Comparison of ENCODE assay signal across 8 cellular contexts in genomic region chr19:1941146-1942077, GRCh38. TPM values are rescaled to one million over a fixed set of nuclear protein-coding genes. Genes with fewer than 3 reads are reported as not detected.
A peak's percentile ranks its signal among the peaks of the same experiment; 100 is the strongest.
DNase-seq lines count a peak whose midpoint lies in the region; ATAC-seq and TF ChIP-seq lines count a peak whose summit lies in the region.

Gene CSNK1G2, plus strand, starts transcription at chr19:1941172. Its CDS starts 28,601 bp downstream, at chr19:1969773.

- H3K9me3 ChIP-seq in heart left ventricle = no peaks in the 10 kb centered on the region

- H3K27me3 Mint-ChIP-seq in activated T-cell treated with anti-CD3 and anti-CD28 coated beads, Interleukin-2, amount 50 U/mL, for 72 hours (ENCODE audit: low read depth) = no peaks in the 10 kb centered on the region

- intact Hi-C loops in heart left ventricle (cut with DNase I) = no loop called here

- no peaks in the 10 kb centered on the region for H3K27me3 ChIP-seq in heart left ventricle

- H3K9me3 Mint-ChIP-seq in activated T-cell treated with anti-CD3 and anti-CD28 coated beads, Interleukin-2, amount 50 U/mL, for 72 hours = no peaks in the 10 kb centered on the region

- peaks cover 31% of the 10 kb centered on the region for H3K4me1 Mint-ChIP-seq in activated T-cell treated with anti-CD3 and anti-CD28 coated beads, Interleukin-2, amount 50 U/mL, for 72 hours (ENCODE audit: low read depth)

- ATAC-seq in HG03342 (IDR thresholded peaks at IDR 0.05; ENCODE audit: unreplicated experiment) (peak; percentile 60), heart left ventricle (peak in 1 of 4 donors; percentile 1), HG03139 (IDR thresholded peaks at IDR 0.05; ENCODE audit: unreplicated experiment) (no peak)
- ATAC-seq in activated T-cell treated with anti-CD3 and anti-CD28 coated beads, Interleukin-2, amount 50 U/mL, for 72 hours (replicated peaks in 1 of 2) = peak; percentile 62 to 67

- H3K27ac Mint-ChIP-seq in activated T-cell treated with anti-CD3 and anti-CD28 coated beads, Interleukin-2, amount 50 U/mL, for 72 hours = peak within 1 kb of the TSS; percentile 85

- no peak for TF ChIP-seq POLR2A in heart left ventricle (IDR thresholded peaks at IDR 0.05)

- H3K27ac ChIP-seq in heart left ventricle = peak within 1 kb of the TSS; percentile 96 to 100 (median 99)

- 0 to 1% (median 1%) methylated on average over 9 to 97 of the region's 97 CpGs for WGBS in heart left ventricle, 4 donors

- DNase-seq in activated T-cell treated with anti-CD3 and anti-CD28 coated beads, Interleukin-2, amount 50 U/mL, for 72 hours = peak in 1 of 2 donors; percentile 8
- DNase-seq in heart left ventricle (peak in 1 of 5 donors; percentile 43), retinal pigment epithelial cell (ENCODE audit: low read depth) (no peak), NCI-H2029 (lab: John Stamatoyannopoulos, UW) (no peak), AG08396 (ENCODE audit: low spot score) (no peak)

- no peaks in the 10 kb centered on the region for H3K36me3 ChIP-seq in heart left ventricle

- H3K4me3 ChIP-seq in heart left ventricle (peak within 1 kb of the TSS; percentile 33 to 96 (median 82)), retinal pigment epithelial cell (ENCODE audit: low read length) (peak within 1 kb of the TSS; percentile 79)

- peak within 1 kb of the TSS; percentile 88 for H3K4me3 Mint-ChIP-seq in activated T-cell treated with anti-CD3 and anti-CD28 coated beads, Interleukin-2, amount 50 U/mL, for 72 hours

- H3K4me1 ChIP-seq in heart left ventricle = peaks cover 3 to 51% (median 27%) of the 10 kb centered on the region in 12 donors

- 0 out of 2 replicates have a peak, but pooled peaks have one; percentile 17 for TF ChIP-seq CTCF in GM12874 (IDR thresholded peaks at IDR 0.05; ENCODE audit: insufficient read depth, low read depth, low read length)
- peak in 3 of 12 donors; percentile 22 to 30 (median 25) for TF ChIP-seq CTCF in heart left ventricle (IDR thresholded peaks at IDR 0.05)
- TF ChIP-seq CTCF in retinal pigment epithelial cell (conservative IDR thresholded peaks at IDR 0.05; ENCODE audit: low read depth, low read length) = no peak

- peaks cover 2% of the 10 kb centered on the region in 2 donors for H3K36me3 Mint-ChIP-seq in activated T-cell treated with anti-CD3 and anti-CD28 coated beads, Interleukin-2, amount 50 U/mL, for 72 hours (ENCODE audit: insufficient read depth in 2 of 2)

RNA-seq across cellular contexts. Expression of gene CSNK1G2, which starts in this region (rescaled TPM):
- 10 to 100 TPM; 63.7 to 66.5 TPM for total RNA-seq in activated T-cell treated with anti-CD3 and anti-CD28 coated beads, Interleukin-2, amount 50 U/mL, for 72 hours
- 10 to 100 TPM; 18.2 to 42.7 (median 24.6) TPM for total RNA-seq in heart left ventricle
- 10 to 100 TPM; 24.3 to 41.7 TPM for polyA plus RNA-seq in heart left ventricle
